In the genomic region with DNA sequence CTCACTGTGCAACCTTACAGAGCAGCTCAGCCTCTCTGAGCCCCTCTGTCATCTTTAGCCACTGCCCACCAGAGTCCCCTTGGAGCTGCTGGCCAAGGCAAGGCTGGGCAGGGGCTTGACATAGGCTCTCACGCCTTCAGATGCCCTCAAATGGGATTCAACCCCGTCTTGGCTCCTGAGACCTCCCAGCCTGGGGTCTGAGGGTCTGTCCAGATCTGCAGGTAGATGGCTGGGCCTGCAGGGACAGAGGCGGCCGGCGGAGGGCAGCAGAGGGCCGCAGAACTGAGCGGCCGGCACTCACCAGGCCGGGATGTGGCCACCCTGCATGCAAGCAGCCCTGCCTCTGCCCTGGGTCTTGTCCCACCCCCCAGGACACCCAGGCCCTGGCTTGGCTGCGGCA, we compare ENCODE assay signal across 8 cellular contexts. TPM values are rescaled to one million over a fixed set of nuclear protein-coding genes. Genes with fewer than 3 reads are reported as not detected.
DNase-seq lines count a peak whose midpoint lies in the region; ATAC-seq lines count a peak whose summit lies in the region.

No MANE protein-coding gene starts in this region.

- ATAC-seq in left lobe of liver, result peak; percentile 65

- DNase-seq in DMS53 (lab: John Stamatoyannopoulos, UW) (peak; percentile 43), DMS53 treated with DMSO at 0.1 percent for 48 hours (lab: John Stamatoyannopoulos, UW; ENCODE audit: unreplicated experiment) (no peak), NAMALWA (ENCODE audit: low spot score) (peak; percentile 64), cerebellar cortex (ENCODE audit: low spot score) (peak; percentile 67), left lobe of liver (ENCODE audit: low spot score) (peak; percentile 80), NCI-H2029 treated with DMSO at 0.1 percent for 48 hours (lab: John Stamatoyannopoulos, UW) (no peak)
- DNase-seq in activated CD4-positive, alpha-beta T cell treated with anti-CD3 and anti-CD28 coated beads for 1 hour, result peak; percentile 31
- DNase-seq in stimulated activated CD4-positive, alpha-beta T cell treated with anti-CD3 and anti-CD28 coated beads, Interleukin-4, amount 100 ng/mL, for 4 hours, result peak; percentile 30 to 56

RNA-seq across cellular contexts. Expression of a gene that starts 18.2 kb away (rescaled TPM):
- 35.6 TPM for total RNA-seq in left lobe of liver

RNA-seq across cellular contexts. Expression of a gene that starts 48.2 kb away (rescaled TPM):
- 4.2 TPM for total RNA-seq in left lobe of liver

Comparison
In these comparisons a context has a peak if more than half of its experiments do, and no peak if none do; other contexts are left out.
1. DNase-seq: peak in DMS53 (single experiment), NAMALWA (single experiment), activated CD4-positive, alpha-beta T cell treated with anti-CD3 and anti-CD28 coated beads for 1 hour (single experiment), cerebellar cortex (single experiment), left lobe of liver (single experiment) and stimulated activated CD4-positive, alpha-beta T cell treated with anti-CD3 and anti-CD28 coated beads, Interleukin-4, amount 100 ng/mL, for 4 hours (2 of 2); none in DMS53 treated with DMSO at 0.1 percent for 48 hours (single experiment) and NCI-H2029 treated with DMSO at 0.1 percent for 48 hours (single experiment).